Comparison of ENCODE assay signal across 15 cellular contexts in the genomic region with DNA sequence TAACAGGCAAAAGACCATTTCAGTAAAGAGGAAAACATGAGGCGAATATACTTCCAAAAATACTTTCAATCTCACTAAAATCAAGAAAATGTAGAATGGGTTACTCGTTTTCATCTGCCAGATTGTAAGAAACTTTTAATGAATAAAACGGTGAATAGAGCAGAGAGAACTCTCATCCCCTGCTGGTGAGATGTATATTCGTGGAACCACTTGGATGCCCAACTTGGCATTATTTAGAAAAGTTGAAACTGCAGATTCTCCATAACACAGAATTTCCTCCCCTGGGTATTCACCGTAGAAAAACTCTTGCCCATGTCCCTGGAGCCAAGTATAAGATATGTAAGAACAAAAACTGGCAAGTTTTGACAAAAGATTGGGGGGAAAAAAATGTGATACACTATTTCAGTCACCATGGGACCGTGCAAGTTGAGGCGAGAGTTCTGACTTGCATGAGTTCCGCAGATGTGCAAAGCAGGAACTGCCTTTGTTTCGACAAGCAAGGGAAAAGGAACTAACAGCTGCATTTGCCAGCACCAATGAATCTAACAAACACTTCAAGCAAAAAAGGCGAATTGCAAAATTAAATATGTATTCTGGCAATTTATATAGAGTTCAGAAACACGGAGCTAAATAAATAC. TPM values are rescaled to one million over a fixed set of nuclear protein-coding genes. Genes with fewer than 3 reads are reported as not detected.
DNase-seq lines count a peak whose midpoint lies in the region; ATAC-seq, FAIRE-seq and TF ChIP-seq lines count a peak whose summit lies in the region.
"Had no signal": no experiment of that assay in that cellular context is flagged by ENCODE, and none has a peak within 500 bp of the region (broad histone marks: within the 10 kb centered on the region; RNA-seq: fewer than 3 reads in every experiment).

No MANE protein-coding gene starts in this region.

- H3K27me3 ChIP-seq in osteoblast (ENCODE audit: insufficient read depth, low read length): no peaks in the 10 kb centered on the region
- H3K27me3 ChIP-seq: Peyer's patch had no signal

- FAIRE-seq in GM12891 (lab: Jason Lieb, UNC): no peak

- H3K36me3 ChIP-seq in osteoblast (ENCODE audit: insufficient read depth, low read length): peaks cover 9% of the 10 kb centered on the region

- DNase-seq in GM12891 (ENCODE audit: insufficient read length, low spot score) (no peak), SHP77 treated with DMSO at 0.1 percent for 48 hours (lab: John Stamatoyannopoulos, UW) (no peak), NCI-H2227 (lab: John Stamatoyannopoulos, UW; ENCODE audit: unreplicated experiment) (no peak), osteoblast (ENCODE audit: insufficient read length, low spot score, missing footprints) (no peak)
- no peak for DNase-seq in activated CD4-positive, CD25-positive, alpha-beta regulatory T cell (lab: John Stamatoyannopoulos, UW)
- DNase-seq: activated naive CD8-positive, alpha-beta T cell treated with anti-CD3 and anti-CD28 coated beads, Interleukin-2, amount 50 U/mL, for 24 hours; KG1; left ventricle myocardium superior; NCI-H2081 treated with DMSO at 0.1 percent for 48 hours; Peyer's patch; stimulated activated CD4-positive, alpha-beta T cell treated with anti-CD3 and anti-CD28 coated beads, Interleukin-12 subunit alpha, Interleukin-12 subunit beta, amount 100 ng/mL, for 4 hours had no signal

- no peak for TF ChIP-seq POLR2A in GM12891 (IDR thresholded peaks at IDR 0.05; ENCODE audit: low read depth, low read length)

- no peaks in the 10 kb centered on the region for H3K9me3 ChIP-seq in osteoblast (ENCODE audit: low read depth, low read length)
- H3K9me3 ChIP-seq: Peyer's patch had no signal

- H3K4me2 ChIP-seq in osteoblast (ENCODE audit: insufficient read depth, low read length): no peak overlapping the region

- no peak overlapping the region for H3K27ac ChIP-seq in osteoblast (ENCODE audit: low read depth, low read length)
- H3K27ac ChIP-seq: Peyer's patch had no signal

- H3K4me3 ChIP-seq in osteoblast (ENCODE audit: insufficient read depth, low read length): no peak overlapping the region
- H3K4me3 ChIP-seq: Peyer's patch had no signal

- no peak for TF ChIP-seq CTCF in osteoblast (IDR thresholded peaks at IDR 0.05; ENCODE audit: extremely low read depth, low read depth, low read length)

- H3K4me1 ChIP-seq in osteoblast (ENCODE audit: insufficient read depth, low read length): no peaks in the 10 kb centered on the region
- H3K4me1 ChIP-seq: Peyer's patch had no signal

- no peaks in the 10 kb centered on the region for H3K79me2 ChIP-seq in osteoblast (ENCODE audit: insufficient read depth, low read length)

- no peaks in the 10 kb centered on the region for H4K20me1 ChIP-seq in osteoblast (ENCODE audit: insufficient read depth, low read length)

- ATAC-seq in GM21447 (IDR thresholded peaks at IDR 0.05; ENCODE audit: unreplicated experiment): peak; percentile 80
- ATAC-seq in HG03280 (IDR thresholded peaks at IDR 0.05; ENCODE audit: unreplicated experiment): peak; percentile 74
- ATAC-seq in esophagus mucosa: peak; percentile 57
- ATAC-seq: activated naive CD8-positive, alpha-beta T cell treated with anti-CD3 and anti-CD28 coated beads, Interleukin-2, amount 50 U/mL, for 24 hours; left ventricle myocardium superior had no signal

- H2AFZ ChIP-seq in osteoblast (ENCODE audit: low read length): no peak overlapping the region

TF ChIP-seq in GM12891, 5 proteins besides CTCF, POLR2A, EP300 and RAD21:
- TF ChIP-seq POU2F2 (IDR thresholded peaks at IDR 0.05; ENCODE audit: low read depth, low read length): no peak
- peak; percentile 54; the same call in 1 of the 2 replicates for TF ChIP-seq SPI1 (IDR thresholded peaks at IDR 0.05; ENCODE audit: low read depth, low read length)

RNA-seq across cellular contexts. Expression of a gene that starts 14.8 kb away (rescaled TPM):
- polyA plus RNA-seq in GM12891 (2012; ENCODE audit: low read depth, missing spikeins): 32.5 TPM
- total RNA-seq in esophagus mucosa (23.2 TPM), osteoblast (11.8 and 15.6 TPM in 2 replicates)

RNA-seq across cellular contexts. Expression of a gene that starts 15.5 kb away (rescaled TPM):
- 0.33 TPM for polyA plus RNA-seq in GM12891 (2012; ENCODE audit: low read depth, missing spikeins)
- total RNA-seq in esophagus mucosa (0.76 TPM), osteoblast (0.29 and 0.36 TPM in 2 replicates)
- total RNA-seq: left ventricle myocardium superior, Peyer's patch had no signal
- polyA plus RNA-seq: CD14-positive monocyte had no signal
